In genomic region chr3:27721717-27722564, GRCh38 we compare ENCODE assay signal across 8 cellular contexts. TPM values are rescaled to one million over a fixed set of nuclear protein-coding genes. Genes with fewer than 3 reads are reported as not detected.
DNase-seq lines count a peak whose midpoint lies in the region; ATAC-seq and TF ChIP-seq lines count a peak whose summit lies in the region.

TSS of gene EOMES (minus strand) at chr3:27722323. CDS start at chr3:27722294, 29 bp downstream.

- peak within 1 kb of the TSS; percentile 92 for H3K4me2 ChIP-seq in neural progenitor cell

- POLR2A ChIA-PET in AG04450 (lab: Yijun Ruan, JAX): no interaction called here
- POLR2A ChIA-PET in activated CD8-positive, alpha-beta memory T cell treated with anti-CD3 and anti-CD28 coated beads for 36 hours (lab: Charles Lee): interaction anchor here (0.6 to 4.2 kb wide), 6 partner anchors 10 to 605 kb away, joined by 3 to 24 read pairs (median 4); no protein-coding TSS in a partner anchor

- H3K9me3 ChIP-seq in AG04450 (ENCODE audit: control insufficient read depth, insufficient read depth, low read length) (no peaks in the 10 kb centered on the region; the same call in 1 of the 2 replicates), neural progenitor cell (ENCODE audit: low read depth) (no peaks in the 10 kb centered on the region)

- peaks cover 25% of the 10 kb centered on the region for H3K4me1 ChIP-seq in neural progenitor cell

- no peak within 1 kb of the TSS for H3K27ac Mint-ChIP-seq in neural progenitor cell

- H3K4me3 ChIP-seq in AG04450 (ENCODE audit: low read depth, low read length) (peak within 1 kb of the TSS; percentile 20; the same call in 1 of the 2 replicates), epithelial cell of proximal tubule (ENCODE audit: low read depth, low read length) (peak within 1 kb of the TSS; percentile 35), neural progenitor cell (peak within 1 kb of the TSS; percentile 66)

- H3K27me3 ChIP-seq in AG04450 (ENCODE audit: control insufficient read depth, insufficient read depth, low read length) (peaks cover 91% of the 10 kb centered on the region), neural progenitor cell (peaks cover 100% of the 10 kb centered on the region)

- H3K27me3 Mint-ChIP-seq in neural progenitor cell (ENCODE audit: insufficient read depth, low read depth): peaks cover 88% of the 10 kb centered on the region

- H3K79me2 ChIP-seq in neural progenitor cell (ENCODE audit: low read depth): no peaks in the 10 kb centered on the region

- H3K4me3 Mint-ChIP-seq in neural progenitor cell: peak within 1 kb of the TSS; percentile 85

- H3K27ac ChIP-seq in AG04450 (ENCODE audit: low read depth, low read length): no peak within 1 kb of the TSS
- no peak within 1 kb of the TSS for H3K27ac ChIP-seq in neural progenitor cell

- CTCF ChIA-PET in AG04450 (lab: Charles Lee): interaction anchor here (0.8 to 1.4 kb wide), 2 partner anchors 10 to 299 kb away, joined by 3 to 5 read pairs; no protein-coding TSS in a partner anchor
- CTCF ChIA-PET in activated CD8-positive, alpha-beta memory T cell treated with anti-CD3 and anti-CD28 coated beads for 36 hours (lab: Charles Lee): interaction anchor here (0.6 to 5.1 kb wide), 19 partner anchors 9 to 624 kb away, joined by 3 to 41 read pairs (median 3); no protein-coding TSS in a partner anchor

- H2AFZ ChIP-seq in neural progenitor cell (replicated peaks): peak within 1 kb of the TSS; percentile 74

- no peaks in the 10 kb centered on the region for H3K36me3 ChIP-seq in neural progenitor cell

- no peak within 1 kb of the TSS for H3K9ac ChIP-seq in neural progenitor cell

- ATAC-seq in GM18907 (IDR thresholded peaks at IDR 0.05; ENCODE audit: unreplicated experiment) (peak; percentile 72), HG03108 (IDR thresholded peaks at IDR 0.05; ENCODE audit: unreplicated experiment) (peak; percentile 61)

- H3K9me3 Mint-ChIP-seq in neural progenitor cell: peaks cover 16% of the 10 kb centered on the region

- no peaks in the 10 kb centered on the region for H3K36me3 Mint-ChIP-seq in neural progenitor cell

- H3F3A ChIP-seq in neural progenitor cell (ENCODE audit: low read depth): peaks cover 23% of the 10 kb centered on the region

- TF ChIP-seq CTCF in AG04450 (IDR thresholded peaks at IDR 0.05; ENCODE audit: low read depth, low read length) (no peak), epithelial cell of proximal tubule (conservative IDR thresholded peaks at IDR 0.05; ENCODE audit: low read depth, low read length) (peak; percentile 3), neural progenitor cell (IDR thresholded peaks at IDR 0.05) (peak; percentile 68)

- peaks cover 96% of the 10 kb centered on the region for H4K20me1 ChIP-seq in neural progenitor cell (ENCODE audit: low read depth)

- DNase-seq in AG04450 (ENCODE audit: low read depth, low spot score) (no peak), NCI-H748 treated with DMSO at 0.1 percent for 48 hours (lab: John Stamatoyannopoulos, UW) (peak; percentile 31), epithelial cell of proximal tubule (ENCODE audit: low read depth) (no peak), neural progenitor cell (ENCODE audit: low spot score) (peak; percentile 89), kidney glomerular epithelial cell (lab: John Stamatoyannopoulos, UW) (no peak)

- H3K4me1 Mint-ChIP-seq in neural progenitor cell: peaks cover 35% of the 10 kb centered on the region

RNA-seq across cellular contexts. Expression of gene EOMES, which starts in this region (rescaled TPM):
- polyA plus RNA-seq in AG04450 (2011; rRNA removed): not detected in 2 replicates
- not detected in 2 replicates for polyA minus RNA-seq in AG04450 (2011; rRNA and poly(A)+ RNA removed)
- total RNA-seq in activated CD8-positive, alpha-beta memory T cell treated with anti-CD3 and anti-CD28 coated beads for 36 hours: 10 to 100 TPM; 16.2 to 16.3 TPM
- total RNA-seq in epithelial cell of proximal tubule: not detected in 2 replicates
- not detected in 2 replicates for total RNA-seq in neural progenitor cell (ENCODE audit: low replicate concordance)

Comparison
In these comparisons a context has a peak if more than half of its experiments do, and no peak if none do; other contexts are left out.
1. RNA of gene EOMES (total RNA-seq): 16.2 to 16.3 TPM in activated CD8-positive, alpha-beta memory T cell treated with anti-CD3 and anti-CD28 coated beads for 36 hours; not detected in epithelial cell of proximal tubule and not detected in neural progenitor cell; every median in the first group is over 10 times any median in the second.
2. Peak in DNase-seq, H3K4me3 ChIP-seq and H3K4me2 ChIP-seq in neural progenitor cell; RNA of the gene not detected or under 1 TPM.
3. Peak in every context shown above with its lines, with median percentiles within 50 percentile points of each other: H3K4me3 ChIP-seq.